7 cellular contexts compared by ENCODE assay signal in genomic region chr1:115780655-115781054, GRCh38. TPM values are rescaled to one million over a fixed set of nuclear protein-coding genes. Genes with fewer than 3 reads are reported as not detected.
"Had no signal": no experiment of that assay in that cellular context is flagged by ENCODE, and none has a peak within 500 bp of the region (broad histone marks: within the 10 kb centered on the region; RNA-seq: fewer than 3 reads in every experiment).

No MANE protein-coding gene starts in this region.

RNA-seq across cellular contexts. Expression of gene CASQ2, which starts 12.1 kb away (rescaled TPM):
- total RNA-seq: activated CD4-positive, alpha-beta T cell treated with anti-CD3 and anti-CD28 coated beads, Interleukin-2, amount 10 ng/mL, durations not matched to agents 7 days and 5 days; activated CD8-positive, alpha-beta T cell treated with anti-CD3 and anti-CD28 coated beads, Interleukin-2, amount 10 ng/mL, durations not matched to agents 7 days and 5 days; activated naive CD8-positive, alpha-beta T cell treated with anti-CD3 and anti-CD28 coated beads, Interleukin-2, amount 10 ng/mL, durations not matched to agents 7 days and 5 days; activated T-helper 2 cell treated with anti-CD3 and anti-CD28 coated beads, Interferon-gamma antibody, Interleukin-2, Interleukin-4, amounts not matched to agents 10 μg/mL and 5 μg/mL and 100 μg/mL, durations not matched to agents 14 hours and 24 hours and 36 hours; OCI-LY7; SJSA1 had no signal
- polyA plus RNA-seq: SK-N-SH had no signal
